ENCODE assay signal across 9 cellular contexts in genomic region chr6:30955367-30956042, GRCh38. TPM values are rescaled to one million over a fixed set of nuclear protein-coding genes. Genes with fewer than 3 reads are reported as not detected.
DNase-seq lines count a peak whose midpoint lies in the region; ATAC-seq and TF ChIP-seq lines count a peak whose summit lies in the region.
"Had no signal": no experiment of that assay in that cellular context is flagged by ENCODE, and none has a peak within 500 bp of the region (broad histone marks: within the 10 kb centered on the region; RNA-seq: fewer than 3 reads in every experiment).

No MANE protein-coding gene starts in this region.

- H3K27me3 Mint-ChIP-seq in activated naive CD4-positive, alpha-beta T cell treated with anti-CD3 and anti-CD28 coated beads, Interleukin-2, amount 10 ng/mL, durations not matched to agents 7 days and 5 days: peaks cover 84% of the 10 kb centered on the region

- intact Hi-C loops in left cardiac atrium (cut with DNase I): no loop called here

- no peaks in the 10 kb centered on the region for H3K36me3 Mint-ChIP-seq in activated naive CD4-positive, alpha-beta T cell treated with anti-CD3 and anti-CD28 coated beads, Interleukin-2, amount 10 ng/mL, durations not matched to agents 7 days and 5 days

- H3K27ac Mint-ChIP-seq in activated naive CD4-positive, alpha-beta T cell treated with anti-CD3 and anti-CD28 coated beads, Interleukin-2, amount 10 ng/mL, durations not matched to agents 7 days and 5 days: no peak overlapping the region

- H3K4me1 ChIP-seq in RWPE2 (ENCODE audit: insufficient read depth, poor library complexity, severe bottlenecking) (peaks cover 7% of the 10 kb centered on the region), urinary bladder (ENCODE audit: insufficient read depth) (no peaks in the 10 kb centered on the region)

- no peaks in the 10 kb centered on the region for H3K9me3 ChIP-seq in RWPE2 (ENCODE audit: severe bottlenecking)

- H3K4me3 Mint-ChIP-seq in activated naive CD4-positive, alpha-beta T cell treated with anti-CD3 and anti-CD28 coated beads, Interleukin-2, amount 10 ng/mL, durations not matched to agents 7 days and 5 days: peak overlapping the region; percentile 60

- 10% methylated on average over 46 of the region's 46 CpGs for WGBS in urinary bladder

- H3K36me3 ChIP-seq in RWPE2 (ENCODE audit: low read depth) (no peaks in the 10 kb centered on the region), urinary bladder (ENCODE audit: insufficient read depth) (no peaks in the 10 kb centered on the region)

- DNase-seq in ELF-1 (ENCODE audit: low read depth, low spot score) (peak; percentile 82), RWPE2 (ENCODE audit: low spot score) (no peak), left cardiac atrium (peak; percentile 86), putamen (ENCODE audit: low spot score) (peak; percentile 16), kidney glomerular epithelial cell (lab: John Stamatoyannopoulos, UW) (no peak)
- DNase-seq in activated naive CD4-positive, alpha-beta T cell treated with anti-CD3 and anti-CD28 coated beads, Interleukin-2, amount 10 ng/mL, durations not matched to agents 7 days and 5 days: peak; percentile 70

- CTCF ChIA-PET in activated naive CD4-positive, alpha-beta T cell treated with anti-CD3 and anti-CD28 coated beads, Interleukin-2, amount 10 ng/mL, durations not matched to agents 7 days and 5 days (lab: Charles Lee): interaction anchor here (0.8 to 1.9 kb wide), 4 partner anchors 14 to 125 kb away, joined by 3 to 8 read pairs (median 4); partner anchors contain the start of genes MUCL3 and VARS2

- no peaks in the 10 kb centered on the region for H3K9me3 Mint-ChIP-seq in activated naive CD4-positive, alpha-beta T cell treated with anti-CD3 and anti-CD28 coated beads, Interleukin-2, amount 10 ng/mL, durations not matched to agents 7 days and 5 days

- peaks cover 17% of the 10 kb centered on the region for H3K4me1 Mint-ChIP-seq in activated naive CD4-positive, alpha-beta T cell treated with anti-CD3 and anti-CD28 coated beads, Interleukin-2, amount 10 ng/mL, durations not matched to agents 7 days and 5 days

- TF ChIP-seq CTCF in RWPE2 (IDR thresholded peaks at IDR 0.05; ENCODE audit: poor library complexity, severe bottlenecking): no peak

- H3K4me3 ChIP-seq in RWPE2 (ENCODE audit: severe bottlenecking) (peak overlapping the region; percentile 17), urinary bladder (ENCODE audit: low read depth, low read length) (peak overlapping the region; percentile 35)

- ATAC-seq in HG02981 (IDR thresholded peaks at IDR 0.05; ENCODE audit: unreplicated experiment) (peak; percentile 44), RWPE2 (ENCODE audit: low read depth) (peak; percentile 57; the same call in 1 of the 3 replicates), left cardiac atrium (peak; percentile 89 to 92)

- no peaks in the 10 kb centered on the region for H3K27me3 ChIP-seq in RWPE2 (ENCODE audit: insufficient read depth, poor library complexity, severe bottlenecking)

- H3K27ac ChIP-seq in RWPE2 (ENCODE audit: poor library complexity, severe bottlenecking) (no peak overlapping the region), urinary bladder (ENCODE audit: low read depth) (no peak overlapping the region)

RNA-seq across cellular contexts. Expression of gene MUCL3, which starts 14.7 kb away (rescaled TPM):
- total RNA-seq in left cardiac atrium (not detected), urinary bladder (not detected)
- polyA plus RNA-seq in urinary bladder: not detected
- total RNA-seq: T-helper 1 cell treated with Interleukin-12 subunit alpha and Interleukin-12 subunit beta and Interleukin-4 antibody, amounts not matched to agents 30 ng/mL and 1 ng/mL, for 36 hours had no signal

RNA-seq across cellular contexts. Expression of gene SFTA2, which starts 23.5 kb away (rescaled TPM):
- total RNA-seq in left cardiac atrium: not detected
- total RNA-seq in urinary bladder: not detected
- polyA plus RNA-seq in urinary bladder: not detected
- total RNA-seq: T-helper 1 cell treated with Interleukin-12 subunit alpha and Interleukin-12 subunit beta and Interleukin-4 antibody, amounts not matched to agents 30 ng/mL and 1 ng/mL, for 36 hours had no signal

RNA-seq across cellular contexts. Expression of gene MUC21, which starts 28.0 kb away (rescaled TPM):
- total RNA-seq in left cardiac atrium: not detected
- total RNA-seq in urinary bladder: not detected
- not detected for polyA plus RNA-seq in urinary bladder
- total RNA-seq: T-helper 1 cell treated with Interleukin-12 subunit alpha and Interleukin-12 subunit beta and Interleukin-4 antibody, amounts not matched to agents 30 ng/mL and 1 ng/mL, for 36 hours had no signal

RNA-seq across cellular contexts. Expression of gene VARS2, which starts 41.5 kb away (rescaled TPM):
- total RNA-seq in left cardiac atrium (10 to 100 TPM; 14.0 to 18.7 TPM), urinary bladder (14.4 TPM)
- 10.3 TPM for polyA plus RNA-seq in urinary bladder

RNA-seq across cellular contexts. Expression of gene GTF2H4, which starts 47.5 kb away (rescaled TPM):
- total RNA-seq in left cardiac atrium (10 to 100 TPM; 24.4 to 25.3 TPM), urinary bladder (26.2 TPM)
- polyA plus RNA-seq in urinary bladder: 25.7 TPM

Comparison
In these comparisons a context has a peak if more than half of its experiments do, and no peak if none do; other contexts are left out.
1. DNase-seq: peak in ELF-1 (single experiment), activated naive CD4-positive, alpha-beta T cell treated with anti-CD3 and anti-CD28 coated beads, Interleukin-2, amount 10 ng/mL, durations not matched to agents 7 days and 5 days (single experiment), left cardiac atrium (single experiment) and putamen (single experiment); none in RWPE2 (single experiment) and kidney glomerular epithelial cell (single experiment).
2. Peak in every context shown above with its lines, with median percentiles within 50 percentile points of each other: ATAC-seq.